20 cellular contexts compared by ENCODE assay signal in the genomic region with DNA sequence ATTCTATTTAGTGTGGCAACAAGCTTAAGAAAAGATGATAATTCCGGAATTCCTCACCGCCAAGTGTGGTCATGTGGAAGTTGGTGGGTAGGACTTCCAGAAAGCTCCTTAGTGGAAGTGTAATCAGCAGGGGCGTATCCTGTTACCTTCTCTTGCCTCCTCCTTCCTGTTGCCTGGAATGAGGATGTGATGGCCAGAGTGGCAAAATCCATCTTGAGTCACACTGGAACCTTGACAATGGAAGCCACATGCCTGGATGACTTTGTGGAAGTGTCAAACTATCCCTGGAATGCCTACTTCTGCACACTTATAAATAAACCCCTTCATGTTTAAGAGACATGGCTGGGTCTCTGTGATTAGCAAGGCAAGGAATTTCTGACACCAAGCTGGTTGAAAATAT.
A peak's percentile ranks its signal among the peaks of the same experiment; 100 is the strongest.
DNase-seq lines count a peak whose midpoint lies in the region; ATAC-seq and TF ChIP-seq lines count a peak whose summit lies in the region.
"Had no signal": no experiment of that assay in that cellular context is flagged by ENCODE, and none has a peak within 500 bp of the region (broad histone marks: within the 10 kb centered on the region; RNA-seq: fewer than 3 reads in every experiment).

No MANE protein-coding gene starts in this region.

- peak; percentile 9 for ATAC-seq in Right ventricle myocardium superior (ENCODE audit: poor library complexity)

- H3K4me1 ChIP-seq in right atrium auricular region (no peaks in the 10 kb centered on the region), Peyer's patch (no peaks in the 10 kb centered on the region)
- H3K4me1 ChIP-seq: prostate gland, suprapubic skin had no signal

- intact Hi-C loops in Right ventricle myocardium superior (cut with DNase I) = no loop called here

- H3K4me3 ChIP-seq in right atrium auricular region = no peak overlapping the region
- H3K4me3 ChIP-seq in Peyer's patch = no peak overlapping the region
- H3K4me3 ChIP-seq: heart right ventricle, prostate gland, suprapubic skin had no signal

- H3K9me3 ChIP-seq in right atrium auricular region = no peaks in the 10 kb centered on the region
- H3K9me3 ChIP-seq in Peyer's patch = no peaks in the 10 kb centered on the region
- H3K9me3 ChIP-seq: heart right ventricle, prostate gland, suprapubic skin had no signal

- H3K36me3 ChIP-seq in right atrium auricular region (no peaks in the 10 kb centered on the region), Peyer's patch (no peaks in the 10 kb centered on the region)
- H3K36me3 ChIP-seq: prostate gland, suprapubic skin had no signal

- H3K27me3 ChIP-seq in right atrium auricular region (no peaks in the 10 kb centered on the region), Peyer's patch (no peaks in the 10 kb centered on the region)
- H3K27me3 ChIP-seq: heart right ventricle, suprapubic skin had no signal

- DNase-seq in Right ventricle myocardium superior = no peak
- no peak for DNase-seq in right atrium auricular region (ENCODE audit: low spot score)
- DNase-seq in RPMI7951 (ENCODE audit: low read depth) = peak; percentile 2
- peak; percentile 62 for DNase-seq in glomerular visceral epithelial cell (ENCODE audit: extremely low spot score)
- DNase-seq in Peyer's patch = no peak
- DNase-seq in activated CD4-positive, alpha-beta T cell treated with anti-CD3 and anti-CD28 coated beads, Interleukin-2, amount 50 U/mL, for 1 hour = no peak
- no peak for DNase-seq in activated gamma-delta T cell treated with Interleukin-2 at 50 U/mL for 16 hours
- no peak for DNase-seq in NCI-H2029 (lab: John Stamatoyannopoulos, UW)
- DNase-seq: activated CD4-positive, alpha-beta memory T cell treated with anti-CD3 and anti-CD28 coated beads for 36 hours; activated naive CD4-positive, alpha-beta T cell treated with anti-CD3 and anti-CD28 coated beads, Interleukin-2, amount 50 U/mL, for 16 hours; dermis blood vessel endothelial cell; GOT3; heart right ventricle; MM.1S; NCI-H1694; SHP77 treated with DMSO at 0.1 percent for 48 hours; stimulated activated CD8-positive, alpha-beta memory T cell treated with anti-CD3 and anti-CD28 coated beads, Interleukin-4, amount 100 ng/mL, for 48 hours; T-helper 1 cell had no signal

- TF ChIP-seq POLR2A in Peyer's patch (IDR thresholded peaks at IDR 0.05) = no peak

- TF ChIP-seq CTCF in right atrium auricular region (IDR thresholded peaks at IDR 0.05) (no peak), Peyer's patch (IDR thresholded peaks at IDR 0.05) (no peak)

- no peak overlapping the region for H3K27ac ChIP-seq in right atrium auricular region
- H3K27ac ChIP-seq in Peyer's patch = no peak overlapping the region
- H3K27ac ChIP-seq: prostate gland, suprapubic skin had no signal

Comparison
In these comparisons a context has a peak if more than half of its experiments do, and no peak if none do; other contexts are left out.
1. DNase-seq: peak in RPMI7951 (single experiment) and glomerular visceral epithelial cell (single experiment); none in Right ventricle myocardium superior (single experiment), right atrium auricular region (single experiment), Peyer's patch (0 of 3), activated CD4-positive, alpha-beta T cell treated with anti-CD3 and anti-CD28 coated beads, Interleukin-2, amount 50 U/mL, for 1 hour (single experiment), activated gamma-delta T cell treated with Interleukin-2 at 50 U/mL for 16 hours (single experiment) and NCI-H2029 (single experiment).